Comparison of ENCODE assay signal across 8 cellular contexts in the genomic region with DNA sequence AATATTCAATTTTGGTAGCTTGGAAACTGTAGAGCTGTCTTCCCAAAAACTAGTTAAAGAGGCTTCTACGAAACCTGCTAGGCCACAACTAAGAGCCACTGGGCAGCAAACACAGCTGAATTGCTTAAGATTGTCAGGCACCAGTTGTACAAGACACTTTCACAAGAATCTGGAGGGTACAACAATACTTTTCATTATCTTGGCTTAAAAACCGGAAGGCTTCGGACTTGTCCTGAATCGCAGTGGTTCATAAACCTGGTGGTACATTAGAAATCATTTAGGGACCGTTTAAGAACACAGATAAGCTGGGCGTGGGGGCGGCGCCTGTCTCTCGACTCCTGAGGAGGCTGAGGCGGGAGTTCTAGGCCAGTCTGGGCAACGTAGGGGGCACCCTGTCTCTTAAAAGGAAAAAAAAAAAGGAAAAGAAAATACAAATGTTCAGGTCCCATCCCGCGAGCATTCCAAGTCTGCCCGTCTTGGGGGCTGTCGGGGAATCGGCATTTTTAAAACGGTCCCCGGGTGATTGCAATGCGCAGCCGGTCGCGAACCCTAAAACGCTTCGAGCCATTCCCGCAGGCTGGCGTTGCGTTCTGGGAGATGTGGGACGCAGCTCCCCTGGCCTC. TPM values are rescaled to one million over a fixed set of nuclear protein-coding genes. Genes with fewer than 3 reads are reported as not detected.
DNase-seq lines count a peak whose midpoint lies in the region; ATAC-seq, FAIRE-seq and TF ChIP-seq lines count a peak whose summit lies in the region.

No MANE protein-coding gene starts in this region.

- no peak for TF ChIP-seq EP300 in A549 (IDR thresholded peaks at IDR 0.05)

- no peak for TF ChIP-seq RAD21 in A549 (conservative IDR thresholded peaks at IDR 0.05 in 1 of 2, IDR thresholded peaks at IDR 0.05 in 1 of 2)

- FAIRE-seq in A549 (lab: Jason Lieb, UNC): no peak

- H3K4me1 Mint-ChIP-seq in naive B cell (peaks cover 7 to 14% (median 10%) of the 10 kb centered on the region in 3 donors), type B pancreatic cell (ENCODE audit: unreplicated experiment) (peaks cover 20% of the 10 kb centered on the region)

- peak; percentile 38 to 67; a peak in 4 of 6 replicates for ATAC-seq in A549
- ATAC-seq in GM18502 (IDR thresholded peaks at IDR 0.05; ENCODE audit: poor library complexity, unreplicated experiment): peak; percentile 19
- peak; percentile 29 to 39 for ATAC-seq in naive B cell (ENCODE audit: low read depth in 2 of 2)

- peak overlapping the region; percentile 90 to 97 for H3K27ac ChIP-seq in A549

- DNase-seq in A549 (ENCODE audit: low read depth in 1 of 2, low spot score in 1 of 2): peak; percentile 18 to 30
- DNase-seq in NCI-H2227 (lab: John Stamatoyannopoulos, UW; ENCODE audit: unreplicated experiment): peak; percentile 40
- peak; percentile 24 for DNase-seq in activated T-cell treated with anti-CD3 and anti-CD28 coated beads for 48 hours (ENCODE audit: low read depth)
- peak; percentile 41 for DNase-seq in fibroblast of mammary gland (ENCODE audit: low read depth)
- peak; percentile 18 for DNase-seq in naive B cell
- DNase-seq in type B pancreatic cell (ENCODE audit: extremely low spot score, unreplicated experiment): no peak
- DNase-seq in NCI-H526 treated with DMSO at 0.1 percent for 48 hours (lab: John Stamatoyannopoulos, UW): no peak

- peak overlapping the region; percentile 80 for H3K4me3 ChIP-seq in A549
- peak overlapping the region; percentile 91 for H3K4me3 ChIP-seq in fibroblast of mammary gland (ENCODE audit: control insufficient read depth, low read depth, low read length)

- H3K4me2 ChIP-seq in A549: peak overlapping the region; percentile 89

- H3K9me3 Mint-ChIP-seq in naive B cell: no peaks in the 10 kb centered on the region
- no peaks in the 10 kb centered on the region for H3K9me3 Mint-ChIP-seq in type B pancreatic cell

- POLR2A ChIA-PET in A549 (lab: Yijun Ruan, JAX): interaction anchor here (0.7 to 1.4 kb wide), 5 partner anchors 90 to 270 kb away, joined by 3 to 8 read pairs (median 4); no protein-coding TSS in a partner anchor

- WGBS in A549 (ENCODE audit: missing lambda C conversion rate): under 1% methylated on average over 24 of the region's 28 CpGs

- H3K4me3 Mint-ChIP-seq in naive B cell: peak overlapping the region; percentile 91 to 99 (median 97)
- peak overlapping the region; percentile 99 for H3K4me3 Mint-ChIP-seq in type B pancreatic cell

- CTCF ChIA-PET in A549 (lab: Yijun Ruan, JAX): interaction anchor here (1.6 to 11.4 kb wide), 3 partner anchors 17 to 310 kb away, joined by 5 to 182 read pairs (median 16); no protein-coding TSS in a partner anchor

- H3K4me1 ChIP-seq in A549: peaks cover 26% of the 10 kb centered on the region; the same call in 2 of the 3 replicates

- H3K9me3 ChIP-seq in A549: no peaks in the 10 kb centered on the region

- TF ChIP-seq POLR2A in A549 (IDR thresholded peaks at IDR 0.05; ENCODE audit: low read length): no peak

- H3K36me3 Mint-ChIP-seq in naive B cell (no peaks in the 10 kb centered on the region), type B pancreatic cell (peaks cover 17% of the 10 kb centered on the region)

- H3K27me3 Mint-ChIP-seq in naive B cell (no peaks in the 10 kb centered on the region), type B pancreatic cell (no peaks in the 10 kb centered on the region)

- peak overlapping the region; percentile 51 to 97 (median 89) for H3K27ac Mint-ChIP-seq in naive B cell
- peak overlapping the region; percentile 94 for H3K27ac Mint-ChIP-seq in type B pancreatic cell

- TF ChIP-seq CTCF in A549 (IDR thresholded peaks at IDR 0.05): no peak
- no peak for TF ChIP-seq CTCF in fibroblast of mammary gland (conservative IDR thresholded peaks at IDR 0.05; ENCODE audit: control insufficient read depth, insufficient read depth, low read depth, low read length)
- TF ChIP-seq CTCF in type B pancreatic cell (conservative IDR thresholded peaks at IDR 0.05): no peak

TF ChIP-seq in A549, 52 proteins besides CTCF, POLR2A, EP300 and RAD21:
- TF ChIP-seq CBX8 (IDR thresholded peaks at IDR 0.05) (no peak), FOSB (CRISPR knock-in tag; IDR thresholded peaks at IDR 0.05) (no peak), ZSCAN20 (CRISPR knock-in tag; IDR thresholded peaks at IDR 0.05) (no peak), MAX (IDR thresholded peaks at IDR 0.05) (no peak), MAFK (IDR thresholded peaks at IDR 0.05; ENCODE audit: partially characterized antibody) (no peak), GATA3 (IDR thresholded peaks at IDR 0.05; ENCODE audit: borderline replicate concordance) (0 out of 2 replicates have a peak, but pooled peaks have one; percentile 5)

RNA-seq across cellular contexts. Expression of gene PYURF, which starts 0.8 kb away (rescaled TPM):
- polyA plus RNA-seq in A549 (2011; rRNA removed) (51.1 and 70.2 TPM in 2 replicates), A549 (2017; fragmentation: RNase III; extraction: RNeasy Plus Mini Kit Qiagen cat#74134 plus additional on column Dnase treatment) (70.1 to 76.9 TPM (median 72.7 TPM) in 3 replicates), naive B cell (ENCODE audit: low read depth in 6 of 6) (100 to 1,000 TPM; 197 to 384 (median 239) TPM)
- polyA plus RNA-seq in A549 (2012; cell fraction: cytosol; rRNA removed): 36.9 and 40.0 TPM in 2 replicates
- 8.9 and 12.8 TPM in 2 replicates for polyA plus RNA-seq in A549 (2012; cell fraction: nucleus; rRNA removed)
- 7.1 and 7.9 TPM in 2 replicates for polyA minus RNA-seq in A549 (2011; rRNA and poly(A)+ RNA removed)
- 58.6 and 63.7 TPM in 2 replicates for total RNA-seq in type B pancreatic cell (ENCODE audit: low replicate concordance)

Comparison
In these comparisons a context has a peak if more than half of its experiments do, and no peak if none do; other contexts are left out.
1. DNase-seq: peak in A549 (2 of 2), NCI-H2227 (single experiment), activated T-cell treated with anti-CD3 and anti-CD28 coated beads for 48 hours (single experiment), fibroblast of mammary gland (single experiment) and naive B cell (single experiment); none in type B pancreatic cell (single experiment) and NCI-H526 treated with DMSO at 0.1 percent for 48 hours (single experiment).
2. Peak in every context shown above with its lines, with median percentiles within 50 percentile points of each other: ATAC-seq.